10 cellular contexts compared by ENCODE assay signal in the genomic region with DNA sequence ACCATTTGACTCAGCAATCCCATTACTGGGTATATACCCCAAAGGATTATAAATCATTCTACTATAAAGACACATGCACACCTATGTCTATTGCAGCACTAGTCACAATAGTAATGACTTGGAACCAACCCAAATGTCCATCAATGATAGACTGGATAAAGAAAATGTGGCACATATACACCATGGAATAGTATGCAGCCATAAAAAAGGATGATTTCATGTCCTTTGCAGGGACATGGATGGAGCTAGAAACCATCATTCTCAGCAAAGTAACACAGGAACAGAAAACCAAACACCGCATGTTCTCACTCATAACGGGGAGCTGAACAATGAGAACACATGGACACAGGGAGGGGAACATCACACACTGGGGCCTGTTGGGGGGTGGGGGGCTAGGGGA. TPM values are rescaled to one million over a fixed set of nuclear protein-coding genes. Genes with fewer than 3 reads are reported as not detected.
"Had no signal": no experiment of that assay in that cellular context is flagged by ENCODE, and none has a peak within 500 bp of the region (broad histone marks: within the 10 kb centered on the region; RNA-seq: fewer than 3 reads in every experiment).

No MANE protein-coding gene starts in this region.

RNA-seq across cellular contexts. Expression of gene ALOX12, which starts 44.9 kb away (rescaled TPM):
- total RNA-seq: OCI-LY7, PC-3, PC-9, Peyer's patch, Right ventricle myocardium superior, RPMI7951, SJCRH30, SJSA1, SK-MEL-5 had no signal
- polyA plus RNA-seq: SK-N-SH had no signal
